Comparison of ENCODE assay signal across 26 cellular contexts in the genomic region with DNA sequence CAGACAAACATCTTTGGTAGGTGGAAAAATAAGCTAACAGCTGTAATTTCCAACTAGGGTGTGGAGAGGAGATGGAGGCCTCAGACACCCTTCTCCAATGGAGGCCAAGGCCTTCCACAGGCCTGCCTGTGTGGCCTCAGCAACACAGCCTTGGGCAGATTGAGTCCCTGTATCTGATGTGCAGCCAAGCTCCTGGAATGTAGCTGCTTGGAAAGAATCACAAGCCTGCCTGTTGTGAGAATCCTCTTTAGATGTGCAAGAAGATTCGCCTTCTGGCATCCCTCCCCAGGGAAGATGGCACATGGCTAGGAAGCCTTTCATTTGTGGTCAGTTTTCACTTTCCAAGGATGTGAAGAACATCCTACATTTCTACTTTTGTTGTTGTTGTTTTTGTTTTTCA.
"Had no signal": no experiment of that assay in that cellular context is flagged by ENCODE, and none has a peak within 500 bp of the region (broad histone marks: within the 10 kb centered on the region; RNA-seq: fewer than 3 reads in every experiment).

No MANE protein-coding gene starts in this region.

- DNase-seq: colonic mucosa; cortex of kidney; effector CD8-positive, alpha-beta T cell; effector memory CD8-positive, alpha-beta T cell; endodermal cell; erythroblast; esophagus squamous epithelium; foreskin fibroblast; foreskin melanocyte; gastrocnemius medialis; glutamatergic neuron; head of caudate nucleus; heart right ventricle; hippocampal formation; left cardiac atrium; left lung; left ventricle myocardium superior; lower lobe of right lung; mesenchymal stem cell; mucosa of descending colon had no signal

- H3K27ac Mint-ChIP-seq: dendritic cell treated with granulocyte-macrophage colony-stimulating factor and Interleukin-4, amounts not matched to agents 40 ng/mL and 50 ng/mL, for 4 days; effector memory CD8-positive, alpha-beta T cell; endodermal cell; mesothelial cell of epicardium had no signal

- H3K4me1 Mint-ChIP-seq: endodermal cell had no signal

- H3K27me3 Mint-ChIP-seq: dendritic cell treated with granulocyte-macrophage colony-stimulating factor and Interleukin-4, amounts not matched to agents 40 ng/mL and 50 ng/mL, for 4 days had no signal

- ATAC-seq: effector memory CD8-positive, alpha-beta T cell; esophagus mucosa; gastrocnemius medialis; heart right ventricle; left cardiac atrium; left lung; left ventricle myocardium superior; lower lobe of right lung; mucosa of descending colon had no signal

- FAIRE-seq: endometrium, islet of Langerhans, keratinocyte had no signal

- H3K4me3 Mint-ChIP-seq: dendritic cell treated with granulocyte-macrophage colony-stimulating factor and Interleukin-4, amounts not matched to agents 40 ng/mL and 50 ng/mL, for 4 days; effector memory CD8-positive, alpha-beta T cell; endodermal cell; mesothelial cell of epicardium had no signal

- H3K36me3 Mint-ChIP-seq: mesothelial cell of epicardium had no signal

- H3K9me3 Mint-ChIP-seq: effector memory CD8-positive, alpha-beta T cell; endodermal cell had no signal
